ENCODE assay signal across 1 cellular context in the genomic region with DNA sequence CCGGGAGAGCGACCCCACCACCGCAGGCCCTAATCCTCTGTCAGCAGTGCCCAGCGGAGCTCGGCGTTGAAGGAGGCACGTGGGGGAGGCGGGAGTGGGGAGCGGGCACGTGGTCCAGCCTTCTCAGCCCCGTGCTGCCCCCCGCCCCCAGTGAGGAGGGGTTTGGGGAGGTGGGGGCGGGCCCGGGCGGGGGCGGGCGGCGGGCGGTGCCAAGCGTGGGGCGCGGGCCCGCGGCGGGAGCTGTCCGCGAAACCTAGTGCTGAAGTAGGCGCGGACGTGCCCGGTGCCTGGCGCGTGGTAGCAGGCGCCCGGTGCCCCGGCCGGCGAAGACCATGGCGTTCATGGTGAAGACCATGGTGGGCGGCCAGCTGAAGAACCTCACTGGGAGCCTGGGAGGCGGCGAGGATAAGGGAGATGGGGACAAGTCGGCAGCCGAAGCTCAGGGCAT.
TF ChIP-seq lines count a peak whose summit lies in the region.

A gene with protein sequence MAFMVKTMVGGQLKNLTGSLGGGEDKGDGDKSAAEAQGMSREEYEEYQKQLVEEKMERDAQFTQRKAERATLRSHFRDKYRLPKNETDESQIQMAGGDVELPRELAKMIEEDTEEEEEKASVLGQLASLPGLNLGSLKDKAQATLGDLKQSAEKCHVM (plus strand): TSS at position 256 of the 448 bp plus-strand sequence. CDS start 77 bp downstream, at position 333.

TF ChIP-seq in H1, 55 proteins besides CTCF, POLR2A, EP300 and RAD21:
- TF ChIP-seq BCL11A (IDR thresholded peaks at IDR 0.05; ENCODE audit: low read depth in 2 of 2, low read length in 2 of 2) = no peak
- TF ChIP-seq TCF12 (IDR thresholded peaks at IDR 0.05; ENCODE audit: low read depth, low read length) = no peak
- TF ChIP-seq USF2 (IDR thresholded peaks at IDR 0.05; ENCODE audit: low read length) = peak; percentile 66
- no peak for TF ChIP-seq GABPA (IDR thresholded peaks at IDR 0.05; ENCODE audit: borderline replicate concordance, insufficient read depth, low read length)
- peak; percentile 94 for TF ChIP-seq E2F6 (IDR thresholded peaks at IDR 0.05)
- TF ChIP-seq CBX8 (IDR thresholded peaks at IDR 0.05; ENCODE audit: borderline replicate concordance, low read depth, low read length) = no peak
- TF ChIP-seq SIN3A (conservative IDR thresholded peaks at IDR 0.05 in 1 of 2, IDR thresholded peaks at IDR 0.05 in 1 of 2; ENCODE audit: low read depth in 1 of 2, low read length in 2 of 2) = 0 out of 4 replicates have a peak, but pooled peaks of 1 of the 2 experiments have one; percentile 41
- TF ChIP-seq, protein P1, sequence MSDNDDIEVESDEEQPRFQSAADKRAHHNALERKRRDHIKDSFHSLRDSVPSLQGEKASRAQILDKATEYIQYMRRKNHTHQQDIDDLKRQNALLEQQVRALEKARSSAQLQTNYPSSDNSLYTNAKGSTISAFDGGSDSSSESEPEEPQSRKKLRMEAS (IDR thresholded peaks at IDR 0.05) = peak; percentile 96
- no peak for TF ChIP-seq SUZ12 (IDR thresholded peaks at IDR 0.05; ENCODE audit: low read length)
- TF ChIP-seq CREB1 (IDR thresholded peaks at IDR 0.05) = 0 out of 2 replicates have a peak, but pooled peaks have one; percentile 32
- TF ChIP-seq TEAD4 (IDR thresholded peaks at IDR 0.05; ENCODE audit: low read depth, low read length) = no peak
